ENCODE assay signal across 9 cellular contexts in genomic region chr3:56799251-56799882, GRCh38. TPM values are rescaled to one million over a fixed set of nuclear protein-coding genes. Genes with fewer than 3 reads are reported as not detected.
DNase-seq lines count a peak whose midpoint lies in the region; ATAC-seq and TF ChIP-seq lines count a peak whose summit lies in the region.
"Had no signal": no experiment of that assay in that cellular context is flagged by ENCODE, and none has a peak within 500 bp of the region (broad histone marks: within the 10 kb centered on the region; RNA-seq: fewer than 3 reads in every experiment).

No MANE protein-coding gene starts in this region.

- ATAC-seq in HG03571 (IDR thresholded peaks at IDR 0.05; ENCODE audit: unreplicated experiment) = no peak

- POLR2A ChIA-PET in AG04450 (lab: Yijun Ruan, JAX) = interaction anchor here (0.6 to 1.5 kb wide), 2 partner anchors 63 to 190 kb away, joined by 3 read pairs; no protein-coding TSS in a partner anchor

- in situ Hi-C loops in GM13976 (cut with MboI; ENCODE audit: low sequenced_read_pairs, unreplicated experiment) = loop anchor here (5.0 kb wide), 1 partner anchor 87 kb away; no protein-coding TSS in a partner anchor

- DNase-seq in AG04450 (ENCODE audit: low read depth, low spot score) (no peak), GM13976 (ENCODE audit: low spot score) (peak; percentile 48), NCI-H345 (lab: John Stamatoyannopoulos, UW) (peak; percentile 69), fibroblast of the conjunctiva (ENCODE audit: low read depth) (peak; percentile 26)
- no peak for DNase-seq in activated T-cell treated with anti-CD3 and anti-CD28 coated beads, Interleukin-2, amount 50 U/mL, for 24 hours
- DNase-seq in stimulated activated CD4-positive, alpha-beta T cell treated with anti-CD3 and anti-CD28 coated beads, Interleukin-2, amount 100 ng/mL, for 24 hours = no peak

- H3K9me3 ChIP-seq in AG04450 (ENCODE audit: control insufficient read depth, insufficient read depth, low read length) (no peaks in the 10 kb centered on the region; the same call in 1 of the 2 replicates), neutrophil (no peaks in the 10 kb centered on the region)
- H3K9me3 ChIP-seq: HAP-1 had no signal

- CTCF ChIA-PET in AG04450 (lab: Charles Lee) = interaction anchor here (0.5 to 6.8 kb wide), 55 partner anchors 10 to 422 kb away, joined by 3 to 179 read pairs (median 4); no protein-coding TSS in a partner anchor

- TF ChIP-seq CTCF in AG04450 (IDR thresholded peaks at IDR 0.05; ENCODE audit: low read depth, low read length) (peak; percentile 47), GM13976 (IDR thresholded peaks at IDR 0.05; ENCODE audit: borderline replicate concordance, control extremely low read depth, extremely low read depth, insufficient read depth, missing control alignments) (peak; percentile 56), neutrophil (IDR thresholded peaks at IDR 0.05) (peak; percentile 57)

- H3K36me3 Mint-ChIP-seq in activated T-cell treated with anti-CD3 and anti-CD28 coated beads, Interleukin-2, amount 50 U/mL, for 24 hours (ENCODE audit: low read depth) = peaks cover 45% of the 10 kb centered on the region

- peaks cover 62% of the 10 kb centered on the region for H3K4me1 Mint-ChIP-seq in activated T-cell treated with anti-CD3 and anti-CD28 coated beads, Interleukin-2, amount 50 U/mL, for 24 hours (ENCODE audit: low read depth)

- peaks cover 24 to 31% of the 10 kb centered on the region in 2 experiments for H3K4me1 ChIP-seq in neutrophil (ENCODE audit: control insufficient read depth in 1 of 2, insufficient read depth in 1 of 2, low read depth in 1 of 2, low read length in 1 of 2)

- no peaks in the 10 kb centered on the region for H3K27me3 Mint-ChIP-seq in activated T-cell treated with anti-CD3 and anti-CD28 coated beads, Interleukin-2, amount 50 U/mL, for 24 hours

- H3K9me3 Mint-ChIP-seq in activated T-cell treated with anti-CD3 and anti-CD28 coated beads, Interleukin-2, amount 50 U/mL, for 24 hours = no peaks in the 10 kb centered on the region

- no peaks in the 10 kb centered on the region for H3K36me3 ChIP-seq in neutrophil
- H3K36me3 ChIP-seq: HAP-1 had no signal

- H3K27me3 ChIP-seq in AG04450 (ENCODE audit: control insufficient read depth, insufficient read depth, low read length) = peaks cover 4% of the 10 kb centered on the region
- peaks cover 19% of the 10 kb centered on the region for H3K27me3 ChIP-seq in neutrophil

- H3K27ac ChIP-seq in AG04450 (ENCODE audit: low read depth, low read length) (no peak overlapping the region), neutrophil (no peak overlapping the region)

- H3K4me3 Mint-ChIP-seq in activated T-cell treated with anti-CD3 and anti-CD28 coated beads, Interleukin-2, amount 50 U/mL, for 24 hours = peak overlapping the region; percentile 91

- no peak overlapping the region for H3K4me3 ChIP-seq in AG04450 (ENCODE audit: low read depth, low read length)
- peak overlapping the region in 1 of 2 experiments; percentile 15 for H3K4me3 ChIP-seq in neutrophil (ENCODE audit: low read depth in 1 of 2, low read length in 1 of 2)
- H3K4me3 ChIP-seq: HAP-1 had no signal

- peak overlapping the region; percentile 95 for H3K27ac Mint-ChIP-seq in activated T-cell treated with anti-CD3 and anti-CD28 coated beads, Interleukin-2, amount 50 U/mL, for 24 hours

RNA-seq across cellular contexts. Expression of gene ARHGEF3, which starts 2.4 kb away (rescaled TPM):
- polyA plus RNA-seq in AG04450 (2011; rRNA removed) = 4.9 and 5.6 TPM in 2 replicates
- polyA minus RNA-seq in AG04450 (2011; rRNA and poly(A)+ RNA removed) = 5.6 and 5.9 TPM in 2 replicates

Comparison
In these comparisons a context has a peak if more than half of its experiments do, and no peak if none do; other contexts are left out.
1. DNase-seq: peak in GM13976 (single experiment), NCI-H345 (single experiment) and fibroblast of the conjunctiva (single experiment); none in AG04450 (single experiment), activated T-cell treated with anti-CD3 and anti-CD28 coated beads, Interleukin-2, amount 50 U/mL, for 24 hours (single experiment) and stimulated activated CD4-positive, alpha-beta T cell treated with anti-CD3 and anti-CD28 coated beads, Interleukin-2, amount 100 ng/mL, for 24 hours (0 of 2).
2. Peak in every context shown above with its lines, with median percentiles within 50 percentile points of each other: CTCF ChIP-seq.